ENCODE assay signal across 11 cellular contexts in genomic region chr20:63696311-63696627, GRCh38. TPM values are rescaled to one million over a fixed set of nuclear protein-coding genes. Genes with fewer than 3 reads are reported as not detected.
DNase-seq lines count a peak whose midpoint lies in the region; ATAC-seq, FAIRE-seq and TF ChIP-seq lines count a peak whose summit lies in the region.
"Had no signal": no experiment of that assay in that cellular context is flagged by ENCODE, and none has a peak within 500 bp of the region (broad histone marks: within the 10 kb centered on the region; RNA-seq: fewer than 3 reads in every experiment).

No MANE protein-coding gene starts in this region.

- TF ChIP-seq POLR2A in upper lobe of left lung (IDR thresholded peaks at IDR 0.05): no peak

- H3K4me3 Mint-ChIP-seq in activated CD8-positive, alpha-beta memory T cell treated with anti-CD3 and anti-CD28 coated beads, Interleukin-2, amount 10 ng/mL, durations not matched to agents 7 days and 5 days: no peak overlapping the region

- peaks cover 1 to 8% of the 10 kb centered on the region in 2 experiments for H3K36me3 ChIP-seq in keratinocyte (ENCODE audit: control insufficient read depth in 2 of 2, extremely low read depth in 1 of 2, insufficient read depth in 2 of 2, low read length in 2 of 2)
- peaks cover 0 to 35% (median 10%) of the 10 kb centered on the region in 4 donors for H3K36me3 ChIP-seq in upper lobe of left lung

- H3K27me3 Mint-ChIP-seq in activated CD8-positive, alpha-beta memory T cell treated with anti-CD3 and anti-CD28 coated beads, Interleukin-2, amount 10 ng/mL, durations not matched to agents 7 days and 5 days: no peaks in the 10 kb centered on the region

- no peak overlapping the region for H2AFZ ChIP-seq in keratinocyte (ENCODE audit: control insufficient read depth, low read length)

- H3K9me3 ChIP-seq in keratinocyte (ENCODE audit: control insufficient read depth, low read depth, low read length): no peaks in the 10 kb centered on the region
- no peaks in the 10 kb centered on the region for H3K9me3 ChIP-seq in upper lobe of left lung

- H3K4me1 ChIP-seq in keratinocyte (ENCODE audit: control insufficient read depth, extremely low read depth, insufficient read depth, low read length): peaks cover 53% of the 10 kb centered on the region
- H3K4me1 ChIP-seq in upper lobe of left lung: peaks cover 36 to 57% (median 45%) of the 10 kb centered on the region in 4 donors

- peak overlapping the region; percentile 56 for H3K4me2 ChIP-seq in keratinocyte (ENCODE audit: control insufficient read depth, extremely low read depth, insufficient read depth, low read depth, low read length)

- H3K9me1 ChIP-seq in keratinocyte (ENCODE audit: control insufficient read depth, extremely low read depth, insufficient read depth, low read length): no peaks in the 10 kb centered on the region

- FAIRE-seq in keratinocyte (lab: Jason Lieb, UNC): peak; percentile 79
- FAIRE-seq: islet of Langerhans, TTC549 had no signal

- H3K4me3 ChIP-seq in astrocyte of the cerebellum (ENCODE audit: low read depth, low read length): peak overlapping the region; percentile 45
- peak overlapping the region; percentile 55 to 92 (median 79) for H3K4me3 ChIP-seq in keratinocyte (ENCODE audit: control insufficient read depth in 2 of 3, extremely low read depth in 1 of 3, insufficient read depth in 2 of 3, low read depth in 1 of 3, low read length in 3 of 3)
- H3K4me3 ChIP-seq in upper lobe of left lung: peak overlapping the region in 3 of 4 donors; percentile 11 to 38 (median 33)

- in situ Hi-C loops in astrocyte of the cerebellum (cut with HindIII; ENCODE audit: low sequenced_read_pairs): loop anchor here (5.0 kb wide), 1 partner anchor 34 kb away; no protein-coding TSS in a partner anchor

- H3K27ac Mint-ChIP-seq in activated CD8-positive, alpha-beta memory T cell treated with anti-CD3 and anti-CD28 coated beads, Interleukin-2, amount 10 ng/mL, durations not matched to agents 7 days and 5 days: no peak overlapping the region

- no peak for TF ChIP-seq CTCF in astrocyte of the cerebellum (IDR thresholded peaks at IDR 0.05; ENCODE audit: low read depth, low read length, missing control alignments)
- no peak for TF ChIP-seq CTCF in keratinocyte (optimal IDR thresholded peaks at IDR 0.05 in 1 of 3, IDR thresholded peaks at IDR 0.05 in 1 of 3, conservative IDR thresholded peaks at IDR 0.05 in 1 of 3; ENCODE audit: extremely low read depth in 1 of 3, insufficient read depth in 2 of 3, low read length in 3 of 3)
- no peak for TF ChIP-seq CTCF in upper lobe of left lung (IDR thresholded peaks at IDR 0.05)

- H3K4me1 Mint-ChIP-seq in activated CD8-positive, alpha-beta memory T cell treated with anti-CD3 and anti-CD28 coated beads, Interleukin-2, amount 10 ng/mL, durations not matched to agents 7 days and 5 days: peaks cover 22% of the 10 kb centered on the region

- peak; percentile 22 for ATAC-seq in activated CD8-positive, alpha-beta memory T cell treated with anti-CD3 and anti-CD28 coated beads, Interleukin-2, amount 10 ng/mL, durations not matched to agents 7 days and 5 days
- ATAC-seq in upper lobe of left lung (ENCODE audit: low FRiP score in 2 of 2): peak in 1 of 2 donors; percentile 20

- H4K20me1 ChIP-seq in keratinocyte (ENCODE audit: control insufficient read depth, extremely low read depth, insufficient read depth, low read length): no peaks in the 10 kb centered on the region

- DNase-seq in activated CD8-positive, alpha-beta memory T cell treated with anti-CD3 and anti-CD28 coated beads, Interleukin-2, amount 10 ng/mL, durations not matched to agents 7 days and 5 days: no peak
- no peak for DNase-seq in activated CD8-positive, alpha-beta memory T cell treated with anti-CD3 and anti-CD28 coated beads, Interleukin-2, amount 50 U/mL, for 4 hours
- no peak for DNase-seq in astrocyte of the cerebellum (ENCODE audit: low read depth)
- peak; percentile 77 for DNase-seq in keratinocyte (ENCODE audit: low read depth, low spot score)
- no peak for DNase-seq in upper lobe of left lung
- no peak for DNase-seq in NCI-H187 treated with DMSO at 0.1 percent for 48 hours (lab: John Stamatoyannopoulos, UW)
- no peak for DNase-seq in mesenteric fat pad (ENCODE audit: low spot score)
- no peak for DNase-seq in NCI-H524 treated with DMSO at 0.1 percent for 48 hours (lab: John Stamatoyannopoulos, UW)

- CTCF ChIA-PET in activated CD8-positive, alpha-beta memory T cell treated with anti-CD3 and anti-CD28 coated beads, Interleukin-2, amount 10 ng/mL, durations not matched to agents 7 days and 5 days (lab: Charles Lee): interaction anchor here (0.7 to 0.9 kb wide), 2 partner anchors 11 to 64 kb away, joined by 3 read pairs; no protein-coding TSS in a partner anchor

- no peaks in the 10 kb centered on the region for H3K27me3 ChIP-seq in keratinocyte (ENCODE audit: control insufficient read depth, extremely low read depth, insufficient read depth, low read length)
- H3K27me3 ChIP-seq in upper lobe of left lung: no peaks in the 10 kb centered on the region

- H3K36me3 Mint-ChIP-seq in activated CD8-positive, alpha-beta memory T cell treated with anti-CD3 and anti-CD28 coated beads, Interleukin-2, amount 10 ng/mL, durations not matched to agents 7 days and 5 days: peaks cover 10% of the 10 kb centered on the region

- no peak for TF ChIP-seq EP300 in upper lobe of left lung (IDR thresholded peaks at IDR 0.05)

- H3K79me2 ChIP-seq in keratinocyte (ENCODE audit: control insufficient read depth, insufficient read depth, low read length): peaks cover 16% of the 10 kb centered on the region

- WGBS in upper lobe of left lung, 2 donors: no CpG with 5 or more reads among the region's 6 CpGs

- dilution Hi-C loops in keratinocyte (cut with MboI; ENCODE audit: extremely low pct_ligation_motif_present, low sequenced_read_pairs): no loop called here

- no peaks in the 10 kb centered on the region for H3K9me3 Mint-ChIP-seq in activated CD8-positive, alpha-beta memory T cell treated with anti-CD3 and anti-CD28 coated beads, Interleukin-2, amount 10 ng/mL, durations not matched to agents 7 days and 5 days (ENCODE audit: low read depth)

- H3K9ac ChIP-seq in keratinocyte (ENCODE audit: control insufficient read depth, extremely low read depth, insufficient read depth, low read length): peak overlapping the region; percentile 72

- H3K27ac ChIP-seq in keratinocyte (ENCODE audit: control insufficient read depth, insufficient read depth, low read length): peak overlapping the region; percentile 56
- H3K27ac ChIP-seq in upper lobe of left lung: peak overlapping the region in 3 of 4 donors; percentile 29 to 77 (median 56)
- H3K27ac ChIP-seq: C4-2B had no signal

RNA-seq across cellular contexts. Expression of gene TNFRSF6B, which starts 0.2 kb away (rescaled TPM):
- not detected for total RNA-seq in activated CD8-positive, alpha-beta memory T cell treated with anti-CD3 and anti-CD28 coated beads, Interleukin-2, amount 10 ng/mL, durations not matched to agents 7 days and 5 days
- 51.9 to 151 TPM (median 58.1 TPM) in 3 replicates for polyA plus RNA-seq in keratinocyte
- polyA plus RNA-seq in keratinocyte (2011; ENCODE audit: low read depth): not detected
- 22.8 and 142 TPM in 2 replicates for polyA plus RNA-seq in keratinocyte (2011; cell fraction: cytosol; rRNA removed)
- polyA plus RNA-seq in keratinocyte (2011; cell fraction: nucleus; rRNA removed): 36.9 and 60.1 TPM in 2 replicates
- 0.62 and 194 TPM in 2 replicates for polyA plus RNA-seq in keratinocyte (2012; ENCODE audit: low replicate concordance)
- polyA minus RNA-seq in keratinocyte: 16.6 to 69.8 TPM (median 21.5 TPM) in 3 replicates
- 176 TPM for polyA minus RNA-seq in keratinocyte (2011; cell fraction: cytosol; rRNA and poly(A)+ RNA removed)
- polyA minus RNA-seq in keratinocyte (2011; cell fraction: nucleus; rRNA and poly(A)+ RNA removed): 25.7 and 29.0 TPM in 2 replicates
- total RNA-seq in upper lobe of left lung (10 to 100 TPM; 13.8 to 34.8 (median 16.9) TPM), mesenteric fat pad (4.7 TPM)

RNA-seq across cellular contexts. Expression of gene ARFRP1, which starts 11.5 kb away (rescaled TPM):
- 10 to 100 TPM; 62.6 to 62.7 TPM for total RNA-seq in activated CD8-positive, alpha-beta memory T cell treated with anti-CD3 and anti-CD28 coated beads, Interleukin-2, amount 10 ng/mL, durations not matched to agents 7 days and 5 days
- polyA plus RNA-seq in keratinocyte: 29.7 to 37.4 TPM (median 30.4 TPM) in 3 replicates
- 20.9 TPM for polyA plus RNA-seq in keratinocyte (2011; ENCODE audit: low read depth)
- polyA plus RNA-seq in keratinocyte (2011; cell fraction: cytosol; rRNA removed): 15.8 and 25.3 TPM in 2 replicates
- 46.0 and 47.3 TPM in 2 replicates for polyA plus RNA-seq in keratinocyte (2011; cell fraction: nucleus; rRNA removed)
- polyA plus RNA-seq in keratinocyte (2012; ENCODE audit: low replicate concordance): 18.3 and 33.6 TPM in 2 replicates
- 12.5 to 46.9 TPM (median 15.5 TPM) in 3 replicates for polyA minus RNA-seq in keratinocyte
- 21.1 TPM for polyA minus RNA-seq in keratinocyte (2011; cell fraction: cytosol; rRNA and poly(A)+ RNA removed)
- polyA minus RNA-seq in keratinocyte (2011; cell fraction: nucleus; rRNA and poly(A)+ RNA removed): 14.7 and 14.8 TPM in 2 replicates
- total RNA-seq in upper lobe of left lung (10 to 100 TPM; 26.8 to 56.4 (median 46.3) TPM), mesenteric fat pad (47.3 TPM)

RNA-seq across cellular contexts. Expression of gene ZGPAT, which starts 11.6 kb away (rescaled TPM):
- total RNA-seq in activated CD8-positive, alpha-beta memory T cell treated with anti-CD3 and anti-CD28 coated beads, Interleukin-2, amount 10 ng/mL, durations not matched to agents 7 days and 5 days: 10 to 100 TPM; 38.8 to 54.6 TPM
- 7.8 to 13.5 TPM (median 12.2 TPM) in 3 replicates for polyA plus RNA-seq in keratinocyte
- polyA plus RNA-seq in keratinocyte (2011; ENCODE audit: low read depth): 6.3 TPM
- polyA plus RNA-seq in keratinocyte (2011; cell fraction: cytosol; rRNA removed): 3.9 and 8.9 TPM in 2 replicates
- polyA plus RNA-seq in keratinocyte (2011; cell fraction: nucleus; rRNA removed): 24.4 and 29.3 TPM in 2 replicates
- 9.7 and 18.1 TPM in 2 replicates for polyA plus RNA-seq in keratinocyte (2012; ENCODE audit: low replicate concordance)
- 6.9 to 20.2 TPM (median 9.2 TPM) in 3 replicates for polyA minus RNA-seq in keratinocyte
- 8.8 TPM for polyA minus RNA-seq in keratinocyte (2011; cell fraction: cytosol; rRNA and poly(A)+ RNA removed)
- polyA minus RNA-seq in keratinocyte (2011; cell fraction: nucleus; rRNA and poly(A)+ RNA removed): 6.9 and 9.7 TPM in 2 replicates
- total RNA-seq in upper lobe of left lung (10 to 100 TPM; 24.8 to 70.2 (median 36.8) TPM), mesenteric fat pad (26.7 TPM)

RNA-seq across cellular contexts. Expression of gene RTEL1, which starts 38.2 kb away (rescaled TPM):
- total RNA-seq in activated CD8-positive, alpha-beta memory T cell treated with anti-CD3 and anti-CD28 coated beads, Interleukin-2, amount 10 ng/mL, durations not matched to agents 7 days and 5 days: 10 to 100 TPM; 50.0 to 53.6 TPM
- polyA plus RNA-seq in keratinocyte: 7.7 to 12.4 TPM (median 11.2 TPM) in 3 replicates
- polyA plus RNA-seq in keratinocyte (2011; ENCODE audit: low read depth): 7.8 TPM
- polyA plus RNA-seq in keratinocyte (2011; cell fraction: cytosol; rRNA removed): 4.5 and 4.8 TPM in 2 replicates
- polyA plus RNA-seq in keratinocyte (2011; cell fraction: nucleus; rRNA removed): 31.9 and 39.3 TPM in 2 replicates
- 3.2 and 9.4 TPM in 2 replicates for polyA plus RNA-seq in keratinocyte (2012; ENCODE audit: low replicate concordance)
- polyA minus RNA-seq in keratinocyte: 22.4 to 33.4 TPM (median 26.1 TPM) in 3 replicates
- 11.3 TPM for polyA minus RNA-seq in keratinocyte (2011; cell fraction: cytosol; rRNA and poly(A)+ RNA removed)
- 13.1 and 25.1 TPM in 2 replicates for polyA minus RNA-seq in keratinocyte (2011; cell fraction: nucleus; rRNA and poly(A)+ RNA removed)
- total RNA-seq in upper lobe of left lung: 10 to 100 TPM in 5 of 6 donors, 1 to 10 TPM in 1; 8.6 to 73.3 (median 32.5) TPM
- 31.7 TPM for total RNA-seq in mesenteric fat pad

RNA-seq across cellular contexts. Expression of gene LIME1, which starts 40.2 kb away (rescaled TPM):
- total RNA-seq in activated CD8-positive, alpha-beta memory T cell treated with anti-CD3 and anti-CD28 coated beads, Interleukin-2, amount 10 ng/mL, durations not matched to agents 7 days and 5 days: 100 to 1,000 TPM in 1 of 2 experiments, 10 to 100 TPM in 1; 49.2 to 138 TPM
- 0.60 to 3.5 TPM (median 0.75 TPM) in 3 replicates for polyA plus RNA-seq in keratinocyte
- 0.29 TPM for polyA plus RNA-seq in keratinocyte (2011; ENCODE audit: low read depth)
- 0.13 and 1.2 TPM in 2 replicates for polyA plus RNA-seq in keratinocyte (2011; cell fraction: cytosol; rRNA removed)
- 9.4 and 13.5 TPM in 2 replicates for polyA plus RNA-seq in keratinocyte (2011; cell fraction: nucleus; rRNA removed)
- 1.5 TPM in 2 replicates for polyA plus RNA-seq in keratinocyte (2012; ENCODE audit: low replicate concordance)
- 0.45 to 0.59 TPM (median 0.52 TPM) in 3 replicates for polyA minus RNA-seq in keratinocyte
- polyA minus RNA-seq in keratinocyte (2011; cell fraction: cytosol; rRNA and poly(A)+ RNA removed): not detected
- 3.3 and 6.1 TPM in 2 replicates for polyA minus RNA-seq in keratinocyte (2011; cell fraction: nucleus; rRNA and poly(A)+ RNA removed)
- total RNA-seq in upper lobe of left lung (10 to 100 TPM; 12.4 to 51.3 (median 15.3) TPM), mesenteric fat pad (6.5 TPM)
